In the genomic region with DNA sequence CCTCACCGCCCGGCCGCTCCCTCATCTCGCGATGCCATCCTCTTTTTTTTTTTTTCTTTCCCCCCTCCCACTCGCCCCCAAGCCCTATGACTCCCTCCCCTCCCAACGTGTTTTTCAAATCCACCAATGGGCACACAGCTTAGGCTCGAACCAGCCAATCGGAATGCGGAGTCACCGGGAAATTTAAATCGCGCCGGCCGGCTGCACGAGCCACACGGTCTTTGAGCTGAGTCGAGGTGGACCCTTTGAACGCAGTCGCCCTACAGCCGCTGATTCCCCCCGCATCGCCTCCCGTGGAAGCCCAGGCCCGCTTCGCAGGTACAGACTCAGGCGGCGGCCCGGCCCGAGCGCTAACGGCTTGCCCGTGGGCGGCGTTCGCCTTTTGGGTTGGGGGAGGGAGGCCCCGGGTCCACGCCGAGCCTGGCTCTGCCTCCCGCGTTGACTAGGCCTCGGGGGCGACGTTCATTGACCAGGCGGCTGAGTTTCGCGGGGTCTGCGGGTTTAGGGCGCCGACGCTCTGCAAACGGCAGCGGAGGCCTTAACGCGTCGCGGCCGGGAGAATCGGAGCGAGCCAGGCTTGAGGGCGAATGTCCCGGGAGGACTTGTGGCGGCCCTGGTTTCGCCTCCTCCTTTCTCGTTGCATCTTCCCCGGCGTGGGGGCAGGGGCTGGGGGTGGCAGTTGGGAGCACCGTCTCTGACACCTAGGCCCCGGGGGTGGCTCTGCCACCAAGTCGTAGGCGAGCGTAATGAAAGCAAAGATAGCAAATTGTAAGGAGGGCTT, we compare ENCODE assay signal across 8 cellular contexts. TPM values are rescaled to one million over a fixed set of nuclear protein-coding genes. Genes with fewer than 3 reads are reported as not detected.
DNase-seq lines count a peak whose midpoint lies in the region; ATAC-seq and TF ChIP-seq lines count a peak whose summit lies in the region.

Gene KPNA2, plus strand, starts transcription at position 213 of the 781 bp plus-strand sequence. CDS start 1,398 bp downstream, outside the sequence.

- H3K4me1 ChIP-seq in mammary epithelial cell (ENCODE audit: insufficient read depth, low read length): peaks cover 6% of the 10 kb centered on the region

- H3K27ac ChIP-seq in mammary epithelial cell (ENCODE audit: insufficient read depth, low read depth, low read length) (peak within 1 kb of the TSS; percentile 84), skin epidermis (peak within 1 kb of the TSS in 20 of 21 experiments; percentile 67 to 96 (median 81))

- BruUV-seq in mammary epithelial cell (replicated peaks; lab: Mats Ljungman, UMichigan): TSS peak; percentile 84

- peaks cover 52% of the 10 kb centered on the region for H3K79me2 ChIP-seq in mammary epithelial cell (ENCODE audit: insufficient read depth, low read length)

- peak within 1 kb of the TSS; percentile 95 for H3K4me3 ChIP-seq in WI38 (ENCODE audit: low read depth, low read length)
- H3K4me3 ChIP-seq in mammary epithelial cell (replicated peaks in 1 of 3; ENCODE audit: insufficient read depth in 1 of 3, low read depth in 2 of 3, low read length in 3 of 3): peak within 1 kb of the TSS; percentile 89 to 100 (median 93)
- H3K4me3 ChIP-seq in skin epidermis: peak within 1 kb of the TSS; percentile 66 to 98 (median 82)

- peak within 1 kb of the TSS; percentile 86 for H3K4me2 ChIP-seq in mammary epithelial cell (ENCODE audit: insufficient read depth, low read depth, low read length)

- H4K20me1 ChIP-seq in mammary epithelial cell (ENCODE audit: insufficient read depth, low read length): no peaks in the 10 kb centered on the region

- dilution Hi-C loops in mammary epithelial cell (cut with HindIII; ENCODE audit: low sequenced_read_pairs): no loop called here

- H3K27me3 ChIP-seq in mammary epithelial cell (ENCODE audit: insufficient read depth, low read length): no peaks in the 10 kb centered on the region

- H2AFZ ChIP-seq in mammary epithelial cell (ENCODE audit: low read depth, low read length): peak within 1 kb of the TSS; percentile 66

- intact Hi-C loops in mammary epithelial cell (cut with micrococcal nuclease): loop anchor here (1.0 to 10.0 kb wide), 5 partner anchors 16 to 422 kb away; partner anchors contain the start of genes NOL11 and WIPI1

- H3K36me3 ChIP-seq in mammary epithelial cell (ENCODE audit: insufficient read depth, low read length): peaks cover 26% of the 10 kb centered on the region

- in situ Hi-C loops in GM18951 (cut with MboI; ENCODE audit: low sequenced_read_pairs, unreplicated experiment) (no loop called here), mammary epithelial cell (cut with MboI; ENCODE audit: low sequenced_read_pairs in 2 of 2) (no loop called here)

- WGBS in mammary epithelial cell (ENCODE audit: low coverage, missing lambda C conversion rate): under 1% methylated on average over 33 of the region's 72 CpGs

- TF ChIP-seq CTCF in WI38 (IDR thresholded peaks at IDR 0.05; ENCODE audit: low read depth, low read length) (no peak), mammary epithelial cell (conservative IDR thresholded peaks at IDR 0.05 in 1 of 2, IDR thresholded peaks at IDR 0.05 in 1 of 2; ENCODE audit: extremely low read depth in 1 of 2, insufficient read depth in 1 of 2, low read depth in 1 of 2, low read length in 2 of 2) (no peak)

- ATAC-seq in HG03175 (IDR thresholded peaks at IDR 0.05; ENCODE audit: unreplicated experiment): peak; percentile 93

- DNase-seq in AG08395 (ENCODE audit: low spot score) (peak; percentile 99), NCI-H2227 treated with DMSO at 0.1 percent for 48 hours (lab: John Stamatoyannopoulos, UW) (peak; percentile 98), mammary epithelial cell (peak; percentile 97), iPS-NIHi11 (ENCODE audit: low spot score) (peak; percentile 93)

- CTCF ChIA-PET in mammary epithelial cell (lab: Charles Lee; ENCODE audit: low non-redundant PET): no interaction called here

- peak; percentile 96 for TF ChIP-seq POLR2A in GM18951 (IDR thresholded peaks at IDR 0.05; ENCODE audit: extremely low read depth, insufficient read depth, insufficient read length)

- H3K9me3 ChIP-seq in mammary epithelial cell (replicated peaks; ENCODE audit: insufficient read depth, low read length): no peaks in the 10 kb centered on the region

- peak within 1 kb of the TSS; percentile 90 for H3K9ac ChIP-seq in mammary epithelial cell (ENCODE audit: insufficient read depth, low read length)

RNA-seq across cellular contexts. Expression of gene KPNA2, which starts in this region (rescaled TPM):
- 100 to 1,000 TPM in 1 of 2 donors, 10 to 100 TPM in 1; 63.7 to 168 TPM for total RNA-seq in mammary epithelial cell
- polyA plus RNA-seq in mammary epithelial cell: 263 TPM
- 483 TPM for polyA minus RNA-seq in mammary epithelial cell

Comparison
In these comparisons a context has a peak if more than half of its experiments do, and no peak if none do; other contexts are left out.
1. Peak in every context shown above with its lines: DNase-seq, ATAC-seq, H3K4me3 ChIP-seq and H3K27ac ChIP-seq.